Comparison of ENCODE assay signal across 13 cellular contexts in the genomic region with DNA sequence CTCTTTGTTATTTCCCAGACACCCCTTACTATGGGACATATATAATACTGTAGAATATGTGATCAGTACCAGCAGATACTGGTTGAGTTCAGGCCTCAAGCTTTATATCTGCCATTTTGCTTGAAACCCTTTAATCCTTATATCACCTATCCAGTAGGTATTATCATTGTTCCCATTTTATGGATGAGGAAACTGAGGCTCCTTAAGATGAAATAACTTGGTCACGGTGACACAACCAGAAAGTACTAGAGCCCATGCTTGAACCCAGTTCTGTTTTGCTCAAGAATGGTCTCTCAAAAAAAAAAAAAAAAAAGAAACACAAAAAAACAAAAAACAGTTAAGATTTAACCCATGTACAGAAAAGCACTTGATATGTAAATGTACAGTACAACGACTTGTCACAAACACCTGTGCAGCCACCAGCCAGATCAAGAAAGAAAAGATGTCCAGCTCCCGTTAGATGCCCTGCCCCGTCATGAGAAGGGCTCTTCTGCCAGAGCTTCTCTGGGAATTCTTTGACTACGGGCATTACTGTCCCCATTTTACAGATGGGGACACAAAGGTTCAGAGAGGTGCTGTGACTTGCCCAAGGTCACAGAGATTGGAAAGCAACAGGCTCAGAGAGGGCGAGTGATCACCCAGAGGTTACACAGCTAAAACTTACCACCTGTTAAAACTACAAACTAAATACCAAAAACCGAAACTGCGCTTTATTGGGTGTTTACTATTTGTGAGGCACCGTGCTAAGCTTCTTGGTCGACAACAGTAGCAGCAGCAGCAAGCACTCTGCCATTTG. TPM values are rescaled to one million over a fixed set of nuclear protein-coding genes. Genes with fewer than 3 reads are reported as not detected.
DNase-seq lines count a peak whose midpoint lies in the region; ATAC-seq and TF ChIP-seq lines count a peak whose summit lies in the region.
"Had no signal": no experiment of that assay in that cellular context is flagged by ENCODE, and none has a peak within 500 bp of the region (broad histone marks: within the 10 kb centered on the region; RNA-seq: fewer than 3 reads in every experiment).

No MANE protein-coding gene starts in this region.

- peaks cover 0 to 13% (median 8%) of the 10 kb centered on the region in 9 donors for H3K4me1 ChIP-seq in heart right ventricle
- peaks cover 11% of the 10 kb centered on the region for H3K4me1 ChIP-seq in vagina
- no peaks in the 10 kb centered on the region for H3K4me1 ChIP-seq in colonic mucosa
- H3K4me1 ChIP-seq in lower lobe of right lung, result peaks cover 11% of the 10 kb centered on the region

- TF ChIP-seq POLR2A in vagina (IDR thresholded peaks at IDR 0.05), result no peak

- H3K36me3 ChIP-seq in heart right ventricle (no peaks in the 10 kb centered on the region), vagina (no peaks in the 10 kb centered on the region), colonic mucosa (no peaks in the 10 kb centered on the region), lower lobe of right lung (no peaks in the 10 kb centered on the region)

- peak overlapping the region in 8 of 10 donors; percentile 19 to 46 (median 38) for H3K4me3 ChIP-seq in heart right ventricle
- peak overlapping the region in 1 of 2 donors; percentile 55 for H3K4me3 ChIP-seq in vagina
- H3K4me3 ChIP-seq in colonic mucosa, result no peak overlapping the region
- no peak overlapping the region for H3K4me3 ChIP-seq in lower lobe of right lung

- intact Hi-C loops in heart right ventricle (cut with DNase I), result no loop called here
- intact Hi-C loops in left ventricle myocardium superior (cut with micrococcal nuclease), result no loop called here
- intact Hi-C loops in vagina (cut with DNase I), result no loop called here
- intact Hi-C loops in colonic mucosa (cut with DNase I), result no loop called here
- intact Hi-C loops in lower lobe of right lung (cut with DNase I), result no loop called here

- H3K27me3 Mint-ChIP-seq in endothelial cell (ENCODE audit: unreplicated experiment) (peaks cover 7% of the 10 kb centered on the region), neural crest cell (ENCODE audit: low read depth) (peaks cover 86% of the 10 kb centered on the region)

- H3K27me3 ChIP-seq in heart right ventricle (peaks cover 0 to 85% (median 58%) of the 10 kb centered on the region in 7 donors), vagina (no peaks in the 10 kb centered on the region), colonic mucosa (peaks cover 7% of the 10 kb centered on the region), lower lobe of right lung (ENCODE audit: low read depth) (peaks cover 47% of the 10 kb centered on the region)

- peak overlapping the region; percentile 75 for H3K4me3 Mint-ChIP-seq in endothelial cell (ENCODE audit: unreplicated experiment)
- H3K4me3 Mint-ChIP-seq in neural crest cell, result peak overlapping the region; percentile 72

- H3K27ac ChIP-seq in heart right ventricle (no peak overlapping the region), vagina (peak overlapping the region; percentile 48), colonic mucosa (no peak overlapping the region), lower lobe of right lung (no peak overlapping the region)

- no peak for TF ChIP-seq CTCF in heart right ventricle (IDR thresholded peaks at IDR 0.05)
- no peak for TF ChIP-seq CTCF in endothelial cell (IDR thresholded peaks at IDR 0.05; ENCODE audit: unreplicated experiment)
- no peak for TF ChIP-seq CTCF in neural crest cell (conservative IDR thresholded peaks at IDR 0.05)
- TF ChIP-seq CTCF in vagina (IDR thresholded peaks at IDR 0.05), result no peak
- no peak for TF ChIP-seq CTCF in colonic mucosa (IDR thresholded peaks at IDR 0.05)
- no peak for TF ChIP-seq CTCF in lower lobe of right lung (IDR thresholded peaks at IDR 0.05)

- H3K4me1 Mint-ChIP-seq in endothelial cell (ENCODE audit: unreplicated experiment) (peaks cover 4% of the 10 kb centered on the region), neural crest cell (peaks cover 6% of the 10 kb centered on the region)

- DNase-seq in heart right ventricle, result no peak
- DNase-seq in left ventricle myocardium superior, result no peak
- no peak for DNase-seq in endothelial cell (ENCODE audit: low spot score)
- no peak for DNase-seq in neural crest cell (ENCODE audit: low read depth, low spot score)
- no peak for DNase-seq in vagina (ENCODE audit: extremely low spot score in 2 of 2)
- no peak for DNase-seq in colonic mucosa
- no peak for DNase-seq in lower lobe of right lung
- DNase-seq: activated CD4-positive, alpha-beta T cell treated with anti-CD3 and anti-CD28 coated beads, Interleukin-2, amount 50 U/mL, for 1 hour; activated naive CD4-positive, alpha-beta T cell treated with anti-CD3 and anti-CD28 coated beads, Interleukin-2, amount 50 U/mL, for 16 hours; effector memory CD4-positive, alpha-beta T cell had no signal

- no peaks in the 10 kb centered on the region for H3K9me3 Mint-ChIP-seq in endothelial cell (ENCODE audit: unreplicated experiment)
- no peaks in the 10 kb centered on the region for H3K9me3 Mint-ChIP-seq in neural crest cell

- 78% methylated on average over 10 of the region's 10 CpGs for WGBS in heart right ventricle, 2 donors

- peak overlapping the region; percentile 18 for H3K27ac Mint-ChIP-seq in endothelial cell (ENCODE audit: unreplicated experiment)
- H3K27ac Mint-ChIP-seq in neural crest cell (ENCODE audit: unreplicated experiment), result no peak overlapping the region

- H3K9me3 ChIP-seq in heart right ventricle, result no peaks in the 10 kb centered on the region
- H3K9me3 ChIP-seq in vagina, result no peaks in the 10 kb centered on the region
- no peaks in the 10 kb centered on the region for H3K9me3 ChIP-seq in colonic mucosa
- H3K9me3 ChIP-seq in lower lobe of right lung, result no peaks in the 10 kb centered on the region

- no peak overlapping the region for H3K9ac ChIP-seq in colonic mucosa (ENCODE audit: low read depth in 2 of 2, low read length in 2 of 2)

- ATAC-seq in heart right ventricle, result no peak
- ATAC-seq in left ventricle myocardium superior, result no peak
- ATAC-seq in lower lobe of right lung, result no peak
- no peak for ATAC-seq in GM21619 (IDR thresholded peaks at IDR 0.05; ENCODE audit: unreplicated experiment)

- H3K36me3 Mint-ChIP-seq in endothelial cell (ENCODE audit: low read depth, unreplicated experiment) (no peaks in the 10 kb centered on the region), neural crest cell (ENCODE audit: low read depth) (no peaks in the 10 kb centered on the region)

RNA-seq across cellular contexts. Expression of a gene that starts 0.7 kb away (rescaled TPM):
- total RNA-seq in heart right ventricle, result 1 to 10 TPM in 3 of 10 donors, under 1 TPM in 4, not detected in 3; 0.09 to 2.8 (median 0.52) TPM
- polyA plus RNA-seq in heart right ventricle, result under 1 TPM; 0.01 to 0.44 TPM
- total RNA-seq in left ventricle myocardium superior, result 0.45 TPM
- total RNA-seq in endothelial cell (ENCODE audit: unreplicated experiment), result not detected
- 0.73 and 1.4 TPM in 2 replicates for total RNA-seq in neural crest cell
- total RNA-seq in vagina, result 4.2 TPM
- total RNA-seq in colonic mucosa, result under 1 TPM; 0.15 to 0.74 TPM
- total RNA-seq in lower lobe of right lung, result 0.89 TPM
- total RNA-seq: pulmonary artery endothelial cell, SK-MEL-5 had no signal

Comparison
In these comparisons a context has a peak if more than half of its experiments do, and no peak if none do; other contexts are left out.
1. H3K4me3 ChIP-seq: peak in heart right ventricle (8 of 10); none in colonic mucosa (single experiment) and lower lobe of right lung (single experiment).